1 cellular context compared by ENCODE assay signal in genomic region chr9:27457445-27457844, GRCh38.
TF ChIP-seq lines count a peak whose summit lies in the region.

No MANE protein-coding gene starts in this region.

TF ChIP-seq in H1, 55 proteins besides CTCF, POLR2A, EP300 and RAD21 (continued from another document):
- TF ChIP-seq CREB1 (IDR thresholded peaks at IDR 0.05) (no peak), SRF (IDR thresholded peaks at IDR 0.05; ENCODE audit: low read depth, low read length) (no peak), TCF12 (IDR thresholded peaks at IDR 0.05; ENCODE audit: low read depth, low read length) (no peak)
- TF ChIP-seq, protein P1, sequence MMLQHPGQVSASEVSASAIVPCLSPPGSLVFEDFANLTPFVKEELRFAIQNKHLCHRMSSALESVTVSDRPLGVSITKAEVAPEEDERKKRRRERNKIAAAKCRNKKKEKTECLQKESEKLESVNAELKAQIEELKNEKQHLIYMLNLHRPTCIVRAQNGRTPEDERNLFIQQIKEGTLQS (IDR thresholded peaks at IDR 0.05; ENCODE audit: insufficient read depth, low read depth, low read length): no peak
TF ChIP-seq in H1: peak in this region for 2.
